ENCODE assay signal across 9 cellular contexts in genomic region chr1:154683820-154684219, GRCh38.
"Had no signal": no experiment of that assay in that cellular context is flagged by ENCODE, and none has a peak within 500 bp of the region (broad histone marks: within the 10 kb centered on the region; RNA-seq: fewer than 3 reads in every experiment).

No MANE protein-coding gene starts in this region.

- FAIRE-seq: HepG2, HTR-8/SVneo, K562 had no signal

- H3K27ac Mint-ChIP-seq: IgD-negative memory B cell had no signal

- H3K9ac ChIP-seq: KMS-11 had no signal

- DNase-seq: IMR-90, KBM-7, KG1 had no signal

- H3K4me3 Mint-ChIP-seq: IgD-negative memory B cell had no signal

- H3K4me2 ChIP-seq: KMS-11 had no signal

- H3K27ac ChIP-seq: HL-60, KMS-11 had no signal

- H3K4me3 ChIP-seq: K562 had no signal
